24 cellular contexts compared by ENCODE assay signal in the genomic region with DNA sequence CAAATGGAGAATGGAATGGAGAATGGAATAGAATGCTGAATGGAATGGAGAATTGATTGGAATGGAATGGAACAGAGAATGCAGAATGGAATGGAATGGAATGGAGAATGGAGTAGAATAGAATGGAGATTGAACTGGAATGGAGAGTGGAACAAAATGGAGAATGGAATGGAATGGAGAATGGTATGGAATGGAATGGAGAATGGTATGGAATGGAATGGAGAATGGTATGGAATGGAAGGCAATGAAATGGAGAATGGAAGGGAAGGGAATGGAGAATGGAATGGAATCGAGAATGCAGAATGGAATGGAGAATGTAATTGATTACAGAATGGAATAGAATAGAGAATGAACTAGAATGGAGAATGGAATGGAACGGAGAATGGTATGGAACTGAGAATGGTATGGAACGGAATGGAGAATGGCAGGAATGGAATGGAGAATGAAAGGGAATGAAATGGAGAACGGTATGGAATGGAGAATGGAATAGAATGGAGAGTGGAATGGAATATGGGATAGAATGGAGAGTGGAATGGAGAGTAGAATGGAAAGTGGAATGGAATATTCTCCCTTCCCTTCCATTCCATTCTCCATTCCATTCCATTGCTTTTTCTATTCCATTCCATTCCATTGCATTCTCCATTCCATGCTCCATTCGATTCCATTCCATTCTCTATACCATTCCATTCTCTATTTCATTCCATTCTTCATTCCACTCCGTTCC.
A peak's percentile ranks its signal among the peaks of the same experiment; 100 is the strongest.
DNase-seq lines count a peak whose midpoint lies in the region; ATAC-seq, FAIRE-seq and TF ChIP-seq lines count a peak whose summit lies in the region.
"Had no signal": no experiment of that assay in that cellular context is flagged by ENCODE, and none has a peak within 500 bp of the region (broad histone marks: within the 10 kb centered on the region; RNA-seq: fewer than 3 reads in every experiment).

No MANE protein-coding gene starts in this region.

- TF ChIP-seq RAD21 in GM12878 (IDR thresholded peaks at IDR 0.05; ENCODE audit: insufficient read depth, low read depth, low read length) = no peak

- DNase-seq in Karpas-422 = peak; percentile 10
- DNase-seq in GM12878 (ENCODE audit: low read depth, low spot score) = no peak
- no peak for DNase-seq in COLO829 (ENCODE audit: low spot score)
- no peak for DNase-seq in coronary artery (ENCODE audit: low spot score)
- DNase-seq: 8988T; BE2C; C1 segment of cervical spinal cord; Caco-2; Calu3; CD4-positive, alpha-beta memory T cell; CD4-positive, CD25-positive, alpha-beta regulatory T cell; CD8-positive, alpha-beta memory T cell; DMS79 treated with DMSO at 0.1 percent for 48 hours; GF-D8 had no signal

- peaks cover 8 to 15% of the 10 kb centered on the region in 2 experiments for H3K36me3 ChIP-seq in HEK293 (ENCODE audit: control insufficient read depth in 2 of 2, insufficient read depth in 1 of 2, low read length in 2 of 2)
- H3K36me3 ChIP-seq in Karpas-422 (ENCODE audit: insufficient read depth, low read length) = no peaks in the 10 kb centered on the region
- no peaks in the 10 kb centered on the region; a peak in 1 of 4 replicates for H3K36me3 ChIP-seq in GM12878 (ENCODE audit: control insufficient read depth in 2 of 2, insufficient read depth in 2 of 2, low read length in 1 of 2)
- H3K36me3 ChIP-seq in mesodermal cell (ENCODE audit: control insufficient read depth, insufficient read depth, low read length) = peaks cover 15% of the 10 kb centered on the region
- H3K36me3 ChIP-seq: BE2C had no signal

- H3K4me3 ChIP-seq in HEK293 (ENCODE audit: low read depth, low read length) (no peak overlapping the region), Karpas-422 (ENCODE audit: low read length) (no peak overlapping the region), GM12878 (no peak overlapping the region), mesodermal cell (ENCODE audit: extremely low read depth, insufficient read depth, low read length, poor library complexity, severe bottlenecking) (no peak overlapping the region), coronary artery (no peak overlapping the region)
- H3K4me3 ChIP-seq: BLaER1 had no signal

- no peaks in the 10 kb centered on the region; the same call in 1 of the 2 replicates for H3K9me3 ChIP-seq in HEK293 (ENCODE audit: control insufficient read depth, insufficient read depth, low read depth, low read length)
- peaks cover 71% of the 10 kb centered on the region for H3K9me3 ChIP-seq in Karpas-422 (ENCODE audit: low read length)
- no peaks in the 10 kb centered on the region; the same call in 1 of the 3 replicates for H3K9me3 ChIP-seq in GM12878 (replicated peaks; ENCODE audit: control insufficient read depth, insufficient read depth, low read length)
- peaks cover 70% of the 10 kb centered on the region for H3K9me3 ChIP-seq in mesodermal cell (ENCODE audit: control insufficient read depth, low read length)
- H3K9me3 ChIP-seq: BE2C had no signal

- FAIRE-seq in GM12878 (lab: Jason Lieb, UNC) = no peak
- FAIRE-seq: A204.1, D721Med, G401.6, GM12892, GM18507 had no signal

- no peak for TF ChIP-seq POLR2A in GM12878 (IDR thresholded peaks at IDR 0.05; ENCODE audit: low read depth, low read length)

- H3K9ac ChIP-seq in Karpas-422 (ENCODE audit: low read length) (no peak overlapping the region), GM12878 (ENCODE audit: control insufficient read depth, insufficient read depth, low read length) (no peak overlapping the region)
- H3K9ac ChIP-seq: BLaER1 had no signal

- H3K4me1 ChIP-seq in HEK293 (ENCODE audit: control insufficient read depth, insufficient read depth, low read length) (no peaks in the 10 kb centered on the region), Karpas-422 (ENCODE audit: low read length) (no peaks in the 10 kb centered on the region), GM12878 (ENCODE audit: control insufficient read depth, insufficient read depth, low read length) (no peaks in the 10 kb centered on the region), mesodermal cell (ENCODE audit: control insufficient read depth, insufficient read depth, low read length, poor library complexity, severe bottlenecking) (no peaks in the 10 kb centered on the region)
- H3K4me1 ChIP-seq: BE2C, BLaER1, Caco-2 had no signal

- BruUV-seq in GM12878 (replicated peaks; lab: Mats Ljungman, UMichigan) = no TSS peak

- POLR2A ChIA-PET in HEK293 (lab: Yijun Ruan, JAX) = no interaction called here
- POLR2A ChIA-PET in GM12878 (lab: Charles Lee) = no interaction called here

- H3K4me2 ChIP-seq in Karpas-422 (ENCODE audit: low read depth, low read length, poor library complexity, severe bottlenecking) (no peak overlapping the region), GM12878 (ENCODE audit: control insufficient read depth, insufficient read depth) (no peak overlapping the region)
- H3K4me2 ChIP-seq: BLaER1 had no signal

- H3K9me2 ChIP-seq in Karpas-422 (replicated peaks; ENCODE audit: insufficient read depth, low read length) = no peaks in the 10 kb centered on the region

- no peak for TF ChIP-seq CTCF in HEK293 (tag by site-specific recombination; IDR thresholded peaks at IDR 0.05)
- no peak for TF ChIP-seq CTCF in GM12878 (IDR thresholded peaks at IDR 0.05 in 2 of 3, conservative IDR thresholded peaks at IDR 0.05 in 1 of 3; ENCODE audit: control insufficient read depth in 2 of 3, extremely low read depth in 1 of 3, insufficient read depth in 1 of 3, low read depth in 3 of 3, low read length in 3 of 3)
- no peak for TF ChIP-seq CTCF in coronary artery (IDR thresholded peaks at IDR 0.05)

- H4K20me1 ChIP-seq in Karpas-422 (ENCODE audit: insufficient read depth, low read depth, low read length) (no peaks in the 10 kb centered on the region), GM12878 (ENCODE audit: control insufficient read depth, insufficient read depth) (no peaks in the 10 kb centered on the region)
- H4K20me1 ChIP-seq: BLaER1 had no signal

- in situ Hi-C loops in GM12878 (cut with MboI) = no loop called here

- no peaks in the 10 kb centered on the region for H3K27me3 ChIP-seq in Karpas-422 (ENCODE audit: low read length)
- no peaks in the 10 kb centered on the region for H3K27me3 ChIP-seq in GM12878 (replicated peaks in 1 of 2; ENCODE audit: control insufficient read depth in 2 of 2, insufficient read depth in 2 of 2, low read length in 1 of 2)
- H3K27me3 ChIP-seq: BE2C, BLaER1 had no signal

- H2AFZ ChIP-seq in Karpas-422 (ENCODE audit: low read length) (no peak overlapping the region), GM12878 (ENCODE audit: control insufficient read depth, low read depth, low read length) (no peak overlapping the region)

- intact Hi-C loops in GM12878 (cut with micrococcal nuclease; ENCODE audit: unreplicated experiment) = no loop called here

- WGBS in GM12878 (ENCODE audit: insufficient coverage, insufficient replicate concordance, low lambda C conversion rate, missing lambda C conversion rate) = 95% methylated on average over 6 of the region's 6 CpGs
- WGBS in mesodermal cell (ENCODE audit: insufficient coverage in 2 of 2), 2 experiments = 79 to 92% methylated on average over 6 of the region's 6 CpGs

- H3K79me2 ChIP-seq in Karpas-422 (ENCODE audit: low read length) (no peaks in the 10 kb centered on the region), GM12878 (ENCODE audit: control insufficient read depth, insufficient read depth, low read length) (no peaks in the 10 kb centered on the region)

- TF ChIP-seq EP300 in GM12878 (IDR thresholded peaks at IDR 0.05; ENCODE audit: borderline replicate concordance in 1 of 2, control insufficient read depth in 1 of 2, low read depth in 2 of 2, low read length in 2 of 2) = no peak

- H3K27ac ChIP-seq in HEK293 (ENCODE audit: extremely low read depth, low read depth, low read length) (no peak overlapping the region), Karpas-422 (ENCODE audit: low read length) (no peak overlapping the region), GM12878 (ENCODE audit: control insufficient read depth, insufficient read depth) (no peak overlapping the region), mesodermal cell (ENCODE audit: low read depth, low read length, severe bottlenecking) (peak overlapping the region; percentile 20), coronary artery (no peak overlapping the region)
- H3K27ac ChIP-seq: BLaER1 had no signal

- RAD21 ChIA-PET in GM12878 (lab: Charles Lee; ENCODE audit: unreplicated experiment) = no interaction called here

- CTCF ChIA-PET in HEK293 (lab: Yijun Ruan, JAX) (no interaction called here), GM12878 (lab: Yijun Ruan, JAX) (no interaction called here)

- SMC1A ChIA-PET in GM12878 (lab: Charles Lee; ENCODE audit: uncharacterized antibody, unreplicated experiment) = no interaction called here

- no peak for ATAC-seq in GM12878
- ATAC-seq in GM21447 (IDR thresholded peaks at IDR 0.05; ENCODE audit: unreplicated experiment) = no peak
- ATAC-seq in HG02588 (IDR thresholded peaks at IDR 0.05; ENCODE audit: unreplicated experiment) = no peak

TF ChIP-seq in HEK293, 187 proteins besides CTCF, POLR2A, EP300 and RAD21:
- TF ChIP-seq PRDM1 (tag by site-specific recombination; IDR thresholded peaks at IDR 0.05) = peak; percentile 96
- no peak for TF ChIP-seq ZFHX2 (tag by site-specific recombination; conservative IDR thresholded peaks at IDR 0.05)
- peak; percentile 94 for TF ChIP-seq ZNF600 (tag by site-specific recombination; IDR thresholded peaks at IDR 0.05)
- no peak for TF ChIP-seq ZNF560 (tag by site-specific recombination; IDR thresholded peaks at IDR 0.05; ENCODE audit: borderline replicate concordance)

TF ChIP-seq in GM12878, 131 proteins besides CTCF, POLR2A, EP300 and RAD21 (continues in another document):
- TF ChIP-seq, protein P1, sequence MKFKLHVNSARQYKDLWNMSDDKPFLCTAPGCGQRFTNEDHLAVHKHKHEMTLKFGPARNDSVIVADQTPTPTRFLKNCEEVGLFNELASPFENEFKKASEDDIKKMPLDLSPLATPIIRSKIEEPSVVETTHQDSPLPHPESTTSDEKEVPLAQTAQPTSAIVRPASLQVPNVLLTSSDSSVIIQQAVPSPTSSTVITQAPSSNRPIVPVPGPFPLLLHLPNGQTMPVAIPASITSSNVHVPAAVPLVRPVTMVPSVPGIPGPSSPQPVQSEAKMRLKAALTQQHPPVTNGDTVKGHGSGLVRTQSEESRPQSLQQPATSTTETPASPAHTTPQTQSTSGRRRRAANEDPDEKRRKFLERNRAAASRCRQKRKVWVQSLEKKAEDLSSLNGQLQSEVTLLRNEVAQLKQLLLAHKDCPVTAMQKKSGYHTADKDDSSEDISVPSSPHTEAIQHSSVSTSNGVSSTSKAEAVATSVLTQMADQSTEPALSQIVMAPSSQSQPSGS (IDR thresholded peaks at IDR 0.05; ENCODE audit: low read length) = no peak
- TF ChIP-seq ZNF217 (IDR thresholded peaks at IDR 0.05) = no peak
